ENCODE assay signal across 8 cellular contexts in genomic region chr22:31646186-31647019, GRCh38. TPM values are rescaled to one million over a fixed set of nuclear protein-coding genes. Genes with fewer than 3 reads are reported as not detected.
DNase-seq lines count a peak whose midpoint lies in the region; ATAC-seq and TF ChIP-seq lines count a peak whose summit lies in the region.

No MANE protein-coding gene starts in this region.

- H3K27me3 Mint-ChIP-seq in natural killer cell treated with Interleukin-12 subunit alpha and Interleukin-12 subunit beta and Interleukin-15 and Interleukin-18, amount 100 ng/mL, for 72 hours = no peaks in the 10 kb centered on the region

- peaks cover 16 to 17% of the 10 kb centered on the region in 2 donors for H3K4me1 Mint-ChIP-seq in natural killer cell treated with Interleukin-12 subunit alpha and Interleukin-12 subunit beta and Interleukin-15 and Interleukin-18, amount 100 ng/mL, for 72 hours (ENCODE audit: low read depth in 2 of 2)

- H3K36me3 ChIP-seq in suprapubic skin = peaks cover 50% of the 10 kb centered on the region

- no peak overlapping the region for H3K4me3 ChIP-seq in suprapubic skin

- no peaks in the 10 kb centered on the region for H3K36me3 Mint-ChIP-seq in natural killer cell treated with Interleukin-12 subunit alpha and Interleukin-12 subunit beta and Interleukin-15 and Interleukin-18, amount 100 ng/mL, for 72 hours

- WGBS in suprapubic skin = 37% methylated on average over 6 of the region's 6 CpGs

- H3K27ac Mint-ChIP-seq in natural killer cell treated with Interleukin-12 subunit alpha and Interleukin-12 subunit beta and Interleukin-15 and Interleukin-18, amount 100 ng/mL, for 72 hours = peak overlapping the region; percentile 61 to 87

- ATAC-seq in HG03432 (IDR thresholded peaks at IDR 0.05; ENCODE audit: unreplicated experiment) = peak; percentile 58
- ATAC-seq in natural killer cell treated with Interleukin-12 subunit alpha and Interleukin-12 subunit beta and Interleukin-15 and Interleukin-18, amount 100 ng/mL, for 72 hours = peak; percentile 86 to 89

- TF ChIP-seq CTCF in GM10248 (IDR thresholded peaks at IDR 0.05; ENCODE audit: control extremely low read depth, extremely low read depth, low read depth, missing control alignments) (no peak), suprapubic skin (IDR thresholded peaks at IDR 0.05) (no peak)

- no peak for TF ChIP-seq EP300 in suprapubic skin (IDR thresholded peaks at IDR 0.05)

- H3K4me1 ChIP-seq in suprapubic skin = peaks cover 20% of the 10 kb centered on the region

- H3K9me3 Mint-ChIP-seq in natural killer cell treated with Interleukin-12 subunit alpha and Interleukin-12 subunit beta and Interleukin-15 and Interleukin-18, amount 100 ng/mL, for 72 hours = no peaks in the 10 kb centered on the region

- H3K9me3 ChIP-seq in suprapubic skin = no peaks in the 10 kb centered on the region

- CTCF ChIA-PET in GM10248 (lab: Yijun Ruan, JAX) = interaction anchor here (0.9 to 2.5 kb wide), 6 partner anchors 8 to 324 kb away, joined by 3 to 9 read pairs (median 4); partner anchors contain the start of gene PISD

- DNase-seq in GM10248 (ENCODE audit: extremely low spot score) = peak; percentile 64
- peak; percentile 74 for DNase-seq in natural killer cell treated with Interleukin-12 subunit alpha and Interleukin-12 subunit beta and Interleukin-15 and Interleukin-18, amount 100 ng/mL, for 72 hours (ENCODE audit: low spot score)
- no peak for DNase-seq in T-helper 9 cell
- no peak for DNase-seq in NCI-H1092 (lab: John Stamatoyannopoulos, UW)
- DNase-seq in suprapubic skin (ENCODE audit: low spot score in 2 of 2) = no peak
- no peak for DNase-seq in hypothalamus (lab: John Stamatoyannopoulos, UW)

- TF ChIP-seq POLR2A in suprapubic skin (IDR thresholded peaks at IDR 0.05) = no peak

- no peaks in the 10 kb centered on the region for H3K27me3 ChIP-seq in suprapubic skin

- peak overlapping the region; percentile 32 for H3K4me3 Mint-ChIP-seq in natural killer cell treated with Interleukin-12 subunit alpha and Interleukin-12 subunit beta and Interleukin-15 and Interleukin-18, amount 100 ng/mL, for 72 hours

- POLR2A ChIA-PET in GM10248 (lab: Yijun Ruan, JAX) = interaction anchor here (0.5 to 0.9 kb wide), 2 partner anchors 16 to 114 kb away, joined by 3 read pairs; no protein-coding TSS in a partner anchor

- H3K27ac ChIP-seq in angular gyrus (ENCODE audit: low read depth, low read length) (peak overlapping the region; percentile 1), suprapubic skin (no peak overlapping the region)

RNA-seq across cellular contexts. Expression of gene PISD, which starts 15.6 kb away (rescaled TPM):
- total RNA-seq in natural killer cell treated with Interleukin-12 subunit alpha and Interleukin-12 subunit beta and Interleukin-15 and Interleukin-18, amount 100 ng/mL, for 72 hours = 10 to 100 TPM; 66.6 to 87.0 TPM
- 10 to 100 TPM; 42.5 to 91.7 (median 57.9) TPM for total RNA-seq in suprapubic skin

Comparison
In these comparisons a context has a peak if more than half of its experiments do, and no peak if none do; other contexts are left out.
1. DNase-seq: peak in GM10248 (single experiment) and natural killer cell treated with Interleukin-12 subunit alpha and Interleukin-12 subunit beta and Interleukin-15 and Interleukin-18, amount 100 ng/mL, for 72 hours (single experiment); none in T-helper 9 cell (single experiment), NCI-H1092 (single experiment), suprapubic skin (0 of 2) and hypothalamus (0 of 51).